15 cellular contexts compared by ENCODE assay signal in genomic region chr6:159045826-159046225, GRCh38. TPM values are rescaled to one million over a fixed set of nuclear protein-coding genes. Genes with fewer than 3 reads are reported as not detected.
DNase-seq lines count a peak whose midpoint lies in the region; ATAC-seq, FAIRE-seq and TF ChIP-seq lines count a peak whose summit lies in the region.
"Had no signal": no experiment of that assay in that cellular context is flagged by ENCODE, and none has a peak within 500 bp of the region (broad histone marks: within the 10 kb centered on the region; RNA-seq: fewer than 3 reads in every experiment).

No MANE protein-coding gene starts in this region.

- H4K20me1 ChIP-seq in DND-41 (ENCODE audit: insufficient read depth, low read length) (no peaks in the 10 kb centered on the region), endothelial cell of umbilical vein (replicated peaks; ENCODE audit: control insufficient read depth, extremely low read depth, insufficient read depth, low read length) (no peaks in the 10 kb centered on the region)

- H3K27me3 Mint-ChIP-seq in CD4-positive, CD25-positive, alpha-beta regulatory T cell = no peaks in the 10 kb centered on the region
- no peaks in the 10 kb centered on the region for H3K27me3 Mint-ChIP-seq in T-cell

- peak overlapping the region; percentile 93 to 100 (median 98) for H3K4me3 Mint-ChIP-seq in CD4-positive, CD25-positive, alpha-beta regulatory T cell
- H3K4me3 Mint-ChIP-seq in T-cell = peak overlapping the region; percentile 96 to 98 (median 96)

- peak; percentile 31 for FAIRE-seq in endothelial cell of umbilical vein (lab: Jason Lieb, UNC)

- no peak for TF ChIP-seq POLR2A in endothelial cell of umbilical vein (IDR thresholded peaks at IDR 0.05; ENCODE audit: low read depth, low read length)

- DNase-seq in CD4-positive, CD25-positive, alpha-beta regulatory T cell = no peak
- DNase-seq in DND-41 = peak; percentile 21
- no peak for DNase-seq in T-cell
- no peak for DNase-seq in endothelial cell of umbilical vein (ENCODE audit: low read depth, low spot score)
- no peak for DNase-seq in AG20443 (ENCODE audit: low spot score)
- DNase-seq in NCI-H1694 treated with DMSO at 0.1 percent for 48 hours (lab: John Stamatoyannopoulos, UW) = no peak
- DNase-seq in RKO (ENCODE audit: low spot score) = no peak
- DNase-seq: effector CD8-positive, alpha-beta T cell; foreskin melanocyte; KG1; lower lobe of right lung; NCI-H187; NCI-H69; sigmoid colon had no signal

- peaks cover 0 to 4% (median 0%) of the 10 kb centered on the region in 7 donors for H3K9me3 Mint-ChIP-seq in CD4-positive, CD25-positive, alpha-beta regulatory T cell
- H3K9me3 Mint-ChIP-seq in T-cell = no peaks in the 10 kb centered on the region

- TF ChIP-seq CTCF in DND-41 (IDR thresholded peaks at IDR 0.05; ENCODE audit: borderline replicate concordance, extremely low read depth, low read length, poor library complexity, severe bottlenecking) = peak; percentile 31
- TF ChIP-seq CTCF in endothelial cell of umbilical vein (IDR thresholded peaks at IDR 0.05; ENCODE audit: extremely low read depth in 1 of 2, insufficient read depth in 1 of 2, low read depth in 1 of 2, low read length in 2 of 2) = no peak

- no peak overlapping the region for H3K9ac ChIP-seq in DND-41 (ENCODE audit: low read depth, low read length)
- H3K9ac ChIP-seq in endothelial cell of umbilical vein (replicated peaks; ENCODE audit: extremely low read depth, insufficient read depth, low read length) = no peak overlapping the region

- H3K9me3 ChIP-seq in CD4-positive, CD25-positive, alpha-beta regulatory T cell (ENCODE audit: control insufficient read depth in 2 of 2, low read length in 2 of 2) = no peaks in the 10 kb centered on the region
- H3K9me3 ChIP-seq in DND-41 (ENCODE audit: insufficient read depth, low read length, severe bottlenecking) (no peaks in the 10 kb centered on the region), endothelial cell of umbilical vein (replicated peaks; ENCODE audit: control insufficient read depth, insufficient read depth, low read length) (no peaks in the 10 kb centered on the region)
- H3K9me3 ChIP-seq: breast epithelium, lower lobe of right lung, sigmoid colon had no signal

- CTCF ChIA-PET in T-cell (lab: Charles Lee) (interaction anchor here in 1 of 2 donors (1.5 kb wide), 1 partner anchor 53 kb away, joined by 10 read pairs; no protein-coding TSS in a partner anchor), endothelial cell of umbilical vein (lab: Charles Lee) (no interaction called here)

- intact Hi-C loops in endothelial cell of umbilical vein (cut with micrococcal nuclease) = no loop called here

- H3K4me2 ChIP-seq in DND-41 (ENCODE audit: insufficient read depth, low read length) = peak overlapping the region; percentile 69; the same call in 1 of the 2 replicates
- no peak overlapping the region for H3K4me2 ChIP-seq in endothelial cell of umbilical vein (ENCODE audit: insufficient read depth, low read length)

- peak overlapping the region; percentile 100 for H3K4me3 ChIP-seq in CD4-positive, CD25-positive, alpha-beta regulatory T cell (ENCODE audit: low read depth, low read length)
- H3K4me3 ChIP-seq in DND-41 (ENCODE audit: low read depth in 1 of 2, low read length in 2 of 2) = no peak overlapping the region
- no peak overlapping the region for H3K4me3 ChIP-seq in endothelial cell of umbilical vein (replicated peaks in 1 of 3; ENCODE audit: insufficient read depth in 1 of 3, low read depth in 1 of 3, low read length in 3 of 3)
- H3K4me3 ChIP-seq: breast epithelium, lower lobe of right lung, sigmoid colon had no signal

- peaks cover 35% of the 10 kb centered on the region for H3K4me1 ChIP-seq in CD4-positive, CD25-positive, alpha-beta regulatory T cell (ENCODE audit: control insufficient read depth, insufficient read depth, low read length, poor library complexity, severe bottlenecking)
- peaks cover 41% of the 10 kb centered on the region for H3K4me1 ChIP-seq in DND-41 (ENCODE audit: insufficient read depth, low read length)
- H3K4me1 ChIP-seq in endothelial cell of umbilical vein (ENCODE audit: control insufficient read depth, extremely low read depth, insufficient read depth, low read length) = no peaks in the 10 kb centered on the region
- H3K4me1 ChIP-seq: breast epithelium had no signal

- peak overlapping the region; percentile 90 to 100 (median 98) for H3K27ac Mint-ChIP-seq in CD4-positive, CD25-positive, alpha-beta regulatory T cell
- H3K27ac Mint-ChIP-seq in T-cell = peak overlapping the region; percentile 95 to 98

- dilution Hi-C loops in endothelial cell of umbilical vein (cut with MboI; ENCODE audit: extremely low pct_ligation_motif_present, low sequenced_read_pairs) = no loop called here

- peaks cover 36% of the 10 kb centered on the region for H3K36me3 Mint-ChIP-seq in CD4-positive, CD25-positive, alpha-beta regulatory T cell
- peaks cover 34% of the 10 kb centered on the region for H3K36me3 Mint-ChIP-seq in T-cell

- peaks cover 0 to 48% (median 33%) of the 10 kb centered on the region in 4 donors for H3K4me1 Mint-ChIP-seq in CD4-positive, CD25-positive, alpha-beta regulatory T cell
- H3K4me1 Mint-ChIP-seq in T-cell = peaks cover 46 to 53% (median 52%) of the 10 kb centered on the region in 3 donors

- no TSS peak for BruUV-seq in endothelial cell of umbilical vein (replicated peaks; lab: Mats Ljungman, UMichigan)

- H3K36me3 ChIP-seq in CD4-positive, CD25-positive, alpha-beta regulatory T cell (ENCODE audit: control insufficient read depth, insufficient read depth, low read length) = peaks cover 28% of the 10 kb centered on the region
- H3K36me3 ChIP-seq in DND-41 (ENCODE audit: insufficient read depth, low read length) (peaks cover 21% of the 10 kb centered on the region), endothelial cell of umbilical vein (ENCODE audit: control insufficient read depth in 2 of 2, extremely low read depth in 1 of 2, insufficient read depth in 2 of 2, low read length in 2 of 2) (no peaks in the 10 kb centered on the region)
- H3K36me3 ChIP-seq: breast epithelium, sigmoid colon had no signal

- no peaks in the 10 kb centered on the region for H3K27me3 ChIP-seq in CD4-positive, CD25-positive, alpha-beta regulatory T cell (ENCODE audit: control insufficient read depth, insufficient read depth, low read length)
- H3K27me3 ChIP-seq in DND-41 (ENCODE audit: insufficient read depth, low read length, poor library complexity) (no peaks in the 10 kb centered on the region), endothelial cell of umbilical vein (ENCODE audit: control insufficient read depth in 2 of 2, insufficient read depth in 2 of 2, low read length in 2 of 2) (peaks cover 3% of the 10 kb centered on the region in 2 experiments)
- H3K27me3 ChIP-seq: breast epithelium had no signal

- ATAC-seq in CD4-positive, CD25-positive, alpha-beta regulatory T cell (ENCODE audit: low read depth in 2 of 2) = no peak
- ATAC-seq in DND-41 (ENCODE audit: insufficient read depth, low read depth) (no peak), T-cell (replicated peaks in 1 of 4) (no peak)
- ATAC-seq: lower lobe of right lung had no signal

- H3K79me2 ChIP-seq in DND-41 (ENCODE audit: insufficient read depth, low read length) = no peaks in the 10 kb centered on the region
- no peaks in the 10 kb centered on the region for H3K79me2 ChIP-seq in endothelial cell of umbilical vein (ENCODE audit: control insufficient read depth, insufficient read depth, low read length)

- H3K27ac ChIP-seq in CD4-positive, CD25-positive, alpha-beta regulatory T cell (ENCODE audit: insufficient read depth, low read length, poor library complexity, severe bottlenecking) = peak overlapping the region; percentile 93
- H3K27ac ChIP-seq in DND-41 (ENCODE audit: low read length) (no peak overlapping the region), endothelial cell of umbilical vein (ENCODE audit: insufficient read depth, low read depth, low read length) (no peak overlapping the region)
- H3K27ac ChIP-seq: breast epithelium, lower lobe of right lung, sigmoid colon had no signal

- H2AFZ ChIP-seq in DND-41 (ENCODE audit: low read depth, low read length) (0 out of 2 replicates have a peak overlapping the region, but pooled peaks have one; percentile 32), endothelial cell of umbilical vein (ENCODE audit: low read depth, low read length) (no peak overlapping the region)

- POLR2A ChIA-PET in T-cell (lab: Charles Lee) = interaction anchor here in 1 of 2 donors (3.0 kb wide), 1 partner anchor 61 kb away, joined by 57 read pairs; no protein-coding TSS in a partner anchor
- POLR2A ChIA-PET in endothelial cell of umbilical vein (lab: Charles Lee) = no interaction called here

- no peaks in the 10 kb centered on the region for H3K9me1 ChIP-seq in endothelial cell of umbilical vein (replicated peaks; ENCODE audit: control insufficient read depth, extremely low read depth, insufficient read depth, low read length)

TF ChIP-seq in endothelial cell of umbilical vein, 7 proteins besides CTCF, POLR2A, EP300 and RAD21 (continues in another document):
- TF ChIP-seq POLR2AphosphoS5 (IDR thresholded peaks at IDR 0.05; ENCODE audit: insufficient read depth, low read depth, low read length) (no peak), EZH2 (IDR thresholded peaks at IDR 0.05; ENCODE audit: borderline replicate concordance, low read depth, low read length, severe bottlenecking) (no peak)

RNA-seq across cellular contexts. Expression of gene TAGAP, which starts 1.0 kb away (rescaled TPM):
- total RNA-seq in CD4-positive, CD25-positive, alpha-beta regulatory T cell = 330 TPM
- 100 to 1,000 TPM; 105 to 191 (median 161) TPM for polyA plus RNA-seq in CD4-positive, CD25-positive, alpha-beta regulatory T cell
- 100 to 1,000 TPM; 110 to 224 (median 128) TPM for total RNA-seq in T-cell
- not detected in 2 replicates for total RNA-seq in endothelial cell of umbilical vein
- not detected in 2 replicates for polyA plus RNA-seq in endothelial cell of umbilical vein
- 0.03 TPM in 1 of 2 replicates, not detected in the other for polyA plus RNA-seq in endothelial cell of umbilical vein (2011; cell fraction: cytosol; rRNA removed)
- 0.03 TPM in 1 of 2 replicates, not detected in the other for polyA plus RNA-seq in endothelial cell of umbilical vein (2011; cell fraction: nucleus; rRNA removed)
- not detected in 2 replicates for polyA plus RNA-seq in endothelial cell of umbilical vein (2012)
- polyA minus RNA-seq in endothelial cell of umbilical vein = not detected in 2 replicates
- polyA minus RNA-seq in endothelial cell of umbilical vein (2011; cell fraction: cytosol; rRNA and poly(A)+ RNA removed) = not detected
- not detected in 2 replicates for polyA minus RNA-seq in endothelial cell of umbilical vein (2011; cell fraction: nucleus; rRNA and poly(A)+ RNA removed)

RNA-seq across cellular contexts. Expression of gene RSPH3, which starts 45.8 kb away (rescaled TPM):
- total RNA-seq in CD4-positive, CD25-positive, alpha-beta regulatory T cell = 1.5 TPM
- polyA plus RNA-seq in CD4-positive, CD25-positive, alpha-beta regulatory T cell = 1 to 10 TPM; 2.0 to 3.4 (median 2.5) TPM
- 1 to 10 TPM; 1.5 to 2.6 (median 2.1) TPM for total RNA-seq in T-cell
- 3.0 and 3.3 TPM in 2 replicates for total RNA-seq in endothelial cell of umbilical vein
- 0.66 and 1.1 TPM in 2 replicates for polyA plus RNA-seq in endothelial cell of umbilical vein
- polyA plus RNA-seq in endothelial cell of umbilical vein (2011; cell fraction: cytosol; rRNA removed) = 0.50 and 0.61 TPM in 2 replicates
- 0.74 and 1.1 TPM in 2 replicates for polyA plus RNA-seq in endothelial cell of umbilical vein (2011; cell fraction: nucleus; rRNA removed)
- polyA plus RNA-seq in endothelial cell of umbilical vein (2012) = 1.5 and 1.8 TPM in 2 replicates
- polyA minus RNA-seq in endothelial cell of umbilical vein = 0.73 and 1.7 TPM in 2 replicates
- 3.7 TPM for polyA minus RNA-seq in endothelial cell of umbilical vein (2011; cell fraction: cytosol; rRNA and poly(A)+ RNA removed)
- polyA minus RNA-seq in endothelial cell of umbilical vein (2011; cell fraction: nucleus; rRNA and poly(A)+ RNA removed) = 0.67 and 1.1 TPM in 2 replicates

Comparison
In these comparisons a context has a peak if more than half of its experiments do, and no peak if none do; other contexts are left out.
1. RNA of gene TAGAP, which starts 1.0 kb away (total RNA-seq): 330 TPM in CD4-positive, CD25-positive, alpha-beta regulatory T cell (single experiment) and 110 to 224 TPM in T-cell; not detected in endothelial cell of umbilical vein; every median in the first group is over 100 times any median in the second.